Comparison of ENCODE assay signal across 10 cellular contexts in the genomic region with DNA sequence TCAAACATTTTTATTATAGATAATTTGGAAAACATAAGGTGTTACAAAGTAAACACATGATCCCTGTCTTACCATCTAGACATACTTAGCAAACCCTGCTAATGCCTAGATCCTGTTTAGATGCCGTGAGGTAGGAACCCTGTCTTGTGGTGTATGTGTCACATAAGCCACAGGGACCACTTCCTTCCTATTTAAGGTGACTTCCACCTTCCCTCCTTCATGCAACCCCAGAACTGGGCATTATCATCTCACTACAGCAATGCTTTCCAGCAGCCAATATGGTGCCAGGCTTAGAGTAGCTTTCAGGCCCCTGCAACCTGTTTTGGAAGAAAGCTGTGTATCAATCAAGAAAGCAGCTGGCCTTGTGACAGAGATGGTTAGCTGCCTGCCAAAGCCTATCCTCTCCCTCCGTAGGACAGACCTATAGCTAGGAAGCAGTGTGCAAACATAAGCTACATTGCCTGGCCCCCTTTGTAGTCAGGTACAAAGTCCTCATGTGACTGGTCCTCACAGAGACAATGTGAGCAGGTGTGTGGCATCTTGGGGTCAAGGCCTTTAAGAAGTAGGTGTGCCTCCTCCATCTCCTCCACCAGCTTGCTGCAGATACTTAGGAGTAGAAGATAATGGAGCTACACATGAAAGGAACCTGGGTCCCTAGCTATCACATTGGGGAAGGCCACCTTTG.
DNase-seq lines count a peak whose midpoint lies in the region; ATAC-seq lines count a peak whose summit lies in the region.
"Had no signal": no experiment of that assay in that cellular context is flagged by ENCODE, and none has a peak within 500 bp of the region (broad histone marks: within the 10 kb centered on the region; RNA-seq: fewer than 3 reads in every experiment).

No MANE protein-coding gene starts in this region.

- H3K4me3 Mint-ChIP-seq in effector memory CD8-positive, alpha-beta T cell, result peak overlapping the region; percentile 34 to 43
- H3K4me3 Mint-ChIP-seq: neural crest cell had no signal

- peaks cover 18 to 23% of the 10 kb centered on the region in 2 donors for H3K4me1 Mint-ChIP-seq in effector memory CD8-positive, alpha-beta T cell (ENCODE audit: low read depth in 2 of 2)
- H3K4me1 Mint-ChIP-seq: neural crest cell had no signal

- H3K27me3 Mint-ChIP-seq in effector memory CD8-positive, alpha-beta T cell, result peaks cover 7 to 39% of the 10 kb centered on the region in 2 donors

- ATAC-seq in GM19463 (IDR thresholded peaks at IDR 0.05; ENCODE audit: unreplicated experiment), result peak; percentile 55
- ATAC-seq in effector memory CD8-positive, alpha-beta T cell (replicated peaks), result peak; percentile 97
- no peak for ATAC-seq in HG02759 (IDR thresholded peaks at IDR 0.05; ENCODE audit: unreplicated experiment)
- no peak for ATAC-seq in HG02623 (IDR thresholded peaks at IDR 0.05; ENCODE audit: unreplicated experiment)

- H3K36me3 Mint-ChIP-seq in effector memory CD8-positive, alpha-beta T cell (ENCODE audit: insufficient read depth), result no peaks in the 10 kb centered on the region

- DNase-seq in GF-D8 (lab: John Stamatoyannopoulos, UW) (peak; percentile 4), NOMO-1 treated with DMSO at 0.1 percent for 48 hours (lab: John Stamatoyannopoulos, UW; ENCODE audit: unreplicated experiment) (peak; percentile 72), SHP77 (lab: John Stamatoyannopoulos, UW) (no peak)
- peak; percentile 24 to 31 (median 26) for DNase-seq in effector memory CD8-positive, alpha-beta T cell
- DNase-seq: activated CD8-positive, alpha-beta memory T cell treated with anti-CD3 and anti-CD28 coated beads, Interleukin-2, amount 50 U/mL, for 4 hours; NCI-H524 treated with DMSO at 0.1 percent for 48 hours had no signal

- peak overlapping the region in 1 of 2 donors; percentile 31 for H3K27ac Mint-ChIP-seq in effector memory CD8-positive, alpha-beta T cell

- H3K9me3 Mint-ChIP-seq in effector memory CD8-positive, alpha-beta T cell, result no peaks in the 10 kb centered on the region
- H3K9me3 Mint-ChIP-seq: neural crest cell had no signal

Comparison
In these comparisons a context has a peak if more than half of its experiments do, and no peak if none do; other contexts are left out.
1. DNase-seq: peak in GF-D8 (single experiment), NOMO-1 treated with DMSO at 0.1 percent for 48 hours (single experiment) and effector memory CD8-positive, alpha-beta T cell (3 of 3); none in SHP77 (0 of 2).
2. ATAC-seq: peak in GM19463 (single experiment) and effector memory CD8-positive, alpha-beta T cell (single experiment); none in HG02759 (single experiment) and HG02623 (single experiment).